In genomic region chr7:128422037-128422436, GRCh38 we compare ENCODE assay signal across 22 cellular contexts.
"Had no signal": no experiment of that assay in that cellular context is flagged by ENCODE, and none has a peak within 500 bp of the region (broad histone marks: within the 10 kb centered on the region; RNA-seq: fewer than 3 reads in every experiment).

No MANE protein-coding gene starts in this region.

- H3K4me3 Mint-ChIP-seq: naive thymus-derived CD4-positive, alpha-beta T cell had no signal

- H3K9me3 ChIP-seq: heart left ventricle, psoas muscle, spleen, stomach, thoracic aorta, transverse colon had no signal

- H3K27ac Mint-ChIP-seq: naive thymus-derived CD4-positive, alpha-beta T cell had no signal

- FAIRE-seq: colon, endometrium, frontal cortex, islet of Langerhans had no signal

- H3K4me3 ChIP-seq: heart left ventricle, psoas muscle, spleen, stomach, thoracic aorta, transverse colon had no signal

- H3K27me3 ChIP-seq: heart left ventricle, spleen, stomach, transverse colon had no signal

- H3K4me1 ChIP-seq: psoas muscle had no signal

- ATAC-seq: esophagus mucosa; naive thymus-derived CD4-positive, alpha-beta T cell; sciatic nerve had no signal

- DNase-seq: effector CD8-positive, alpha-beta T cell; hippocampal formation; kidney glomerular epithelial cell; mesendoderm; naive thymus-derived CD4-positive, alpha-beta T cell; psoas muscle; retina; spleen; stimulated activated CD4-positive, alpha-beta T cell treated with anti-CD3 and anti-CD28 coated beads, Interleukin-15, amount 100 ng/mL, for 24 hours; stimulated activated CD4-positive, alpha-beta T cell treated with anti-CD3 and anti-CD28 coated beads, Interleukin-1b, Interleukin-23, amount 100 ng/mL, for 48 hours; stimulated activated CD4-positive, alpha-beta T cell treated with anti-CD3 and anti-CD28 coated beads, Interleukin-4, amount 100 ng/mL, for 24 hours; stimulated activated naive CD4-positive, alpha-beta T cell; stomach; transverse colon had no signal

- H3K36me3 ChIP-seq: heart left ventricle, spleen, stomach, thoracic aorta, transverse colon had no signal

- H3K27ac ChIP-seq: psoas muscle, spleen, stomach, thoracic aorta, transverse colon had no signal

- H3K36me3 Mint-ChIP-seq: naive thymus-derived CD4-positive, alpha-beta T cell had no signal
